ENCODE assay signal across 8 cellular contexts in genomic region chr1:24526940-24527542, GRCh38. TPM values are rescaled to one million over a fixed set of nuclear protein-coding genes. Genes with fewer than 3 reads are reported as not detected.
DNase-seq lines count a peak whose midpoint lies in the region; ATAC-seq, FAIRE-seq and TF ChIP-seq lines count a peak whose summit lies in the region.

No MANE protein-coding gene starts in this region.

- H3K4me3 ChIP-seq in AG04449 (ENCODE audit: low read depth, low read length) (no peak overlapping the region), pancreas (no peak overlapping the region)

- H3K4me1 Mint-ChIP-seq in T-cell, result peaks cover 69 to 75% (median 72%) of the 10 kb centered on the region in 3 donors
- no peaks in the 10 kb centered on the region for H3K4me1 Mint-ChIP-seq in chondrocyte (ENCODE audit: low read depth)

- CTCF ChIA-PET in AG04449 (lab: Yijun Ruan, JAX), result interaction anchor here (0.8 to 7.2 kb wide), 22 partner anchors 9 to 327 kb away, joined by 3 to 70 read pairs (median 4); partner anchors contain the start of gene RCAN3
- CTCF ChIA-PET in T-cell (lab: Charles Lee), result interaction anchor here (0.7 to 5.0 kb wide), 15 partner anchors 9 to 1398 kb away, joined by 3 to 59 read pairs (median 4); partner anchors contain the start of genes NIPAL3 (in 1 of the 2) and RCAN3 (in 1 of the 2)

- POLR2A ChIA-PET in AG04449 (lab: Yijun Ruan, JAX) (no interaction called here), T-cell (lab: Charles Lee) (interaction anchor here in 1 of 2 donors (0.6 to 1.6 kb wide), 3 partner anchors 17 to 104 kb away, joined by 3 to 4 read pairs (median 4); no protein-coding TSS in a partner anchor)

- TF ChIP-seq CTCF in AG04449 (IDR thresholded peaks at IDR 0.05; ENCODE audit: insufficient read depth, low read length, missing control alignments), result peak; percentile 13
- TF ChIP-seq CTCF in GM10266 (IDR thresholded peaks at IDR 0.05; ENCODE audit: control insufficient read depth, insufficient read depth, low read depth, missing control alignments), result peak; percentile 52
- TF ChIP-seq CTCF in chondrocyte (IDR thresholded peaks at IDR 0.05), result peak; percentile 76
- peak in 3 of 4 donors; percentile 31 to 38 (median 33) for TF ChIP-seq CTCF in pancreas (IDR thresholded peaks at IDR 0.05)

- no peaks in the 10 kb centered on the region for H3K27me3 Mint-ChIP-seq in T-cell
- no peaks in the 10 kb centered on the region for H3K27me3 Mint-ChIP-seq in chondrocyte (ENCODE audit: low read depth)

- H3K4me3 Mint-ChIP-seq in T-cell (no peak overlapping the region), chondrocyte (ENCODE audit: unreplicated experiment) (no peak overlapping the region)

- ATAC-seq in T-cell (replicated peaks in 1 of 4) (peak in 3 of 4 experiments; percentile 58 to 72 (median 68)), pancreas (peak in 3 of 4 donors; percentile 48 to 71 (median 51)), HG03432 (IDR thresholded peaks at IDR 0.05; ENCODE audit: unreplicated experiment) (no peak)

- no peak overlapping the region for H3K27ac ChIP-seq in pancreas

- no peak for DNase-seq in AG04449 (ENCODE audit: low read depth, low spot score)
- no peak for DNase-seq in GM10266 (ENCODE audit: extremely low spot score)
- peak in 29 of 34 experiments; percentile 19 to 59 (median 46) for DNase-seq in T-cell
- no peak for DNase-seq in chondrocyte (ENCODE audit: low spot score)
- DNase-seq in pancreas, result no peak
- DNase-seq in middle frontal gyrus (ENCODE audit: extremely low spot score, low spot score), result no peak
- no peak for DNase-seq in GM19239 (ENCODE audit: insufficient read length, low spot score)

- H3K36me3 ChIP-seq in pancreas, result no peaks in the 10 kb centered on the region

- no peaks in the 10 kb centered on the region for H3K9me3 ChIP-seq in pancreas

- H3K27ac Mint-ChIP-seq in T-cell (peak overlapping the region; percentile 68 to 86), chondrocyte (ENCODE audit: unreplicated experiment) (no peak overlapping the region)

- FAIRE-seq in pancreas (lab: Jason Lieb, UNC) (no peak), GM19239 (lab: Jason Lieb, UNC) (no peak)

- no peaks in the 10 kb centered on the region for H3K4me1 ChIP-seq in pancreas

- H3K27me3 ChIP-seq in pancreas, result no peaks in the 10 kb centered on the region

- H3K36me3 Mint-ChIP-seq in T-cell, result peaks cover 28% of the 10 kb centered on the region
- no peaks in the 10 kb centered on the region for H3K36me3 Mint-ChIP-seq in chondrocyte (ENCODE audit: low read depth)

- intact Hi-C loops in pancreas (cut with DNase I), result no loop called here

- WGBS in pancreas, 2 donors, result 74 to 76% methylated on average over 8 of the region's 8 CpGs

- H3K9me3 Mint-ChIP-seq in T-cell (no peaks in the 10 kb centered on the region), chondrocyte (ENCODE audit: low read depth) (no peaks in the 10 kb centered on the region)

RNA-seq across cellular contexts. Expression of gene RCAN3, which starts 24.4 kb away (rescaled TPM):
- 100 to 1,000 TPM; 149 to 202 (median 186) TPM for total RNA-seq in T-cell
- total RNA-seq in chondrocyte, result 14.5 to 16.2 TPM (median 15.2 TPM) in 3 replicates
- 10 to 100 TPM; 11.5 to 14.2 (median 12.4) TPM for total RNA-seq in pancreas
- 10 to 100 TPM in 1 of 2 donors, 1 to 10 TPM in 1; 4.0 to 11.6 TPM for polyA plus RNA-seq in pancreas

RNA-seq across cellular contexts. Expression of gene NCMAP, which starts 28.8 kb away (rescaled TPM):
- total RNA-seq in T-cell (under 1 TPM in 4 of 5 donors, not detected in 1; 0.13 to 0.23 (median 0.19) TPM), chondrocyte (not detected in 3 replicates), pancreas (10 to 100 TPM in 3 of 6 donors, 1 to 10 TPM in 3; 6.9 to 24.7 (median 11.8) TPM)
- polyA plus RNA-seq in pancreas, result 1 to 10 TPM; 6.3 to 9.7 TPM

Comparison
In these comparisons a context has a peak if more than half of its experiments do, and no peak if none do; other contexts are left out.
1. DNase-seq: peak in T-cell (29 of 34); none in AG04449 (single experiment), GM10266 (single experiment), chondrocyte (single experiment), pancreas (0 of 6), middle frontal gyrus (single experiment) and GM19239 (single experiment).
2. CTCF ChIP-seq: peak in every context shown above with its lines; median percentile 76 in chondrocyte; 52 in GM10266; 33 in pancreas; 13 in AG04449.